In the genomic region with DNA sequence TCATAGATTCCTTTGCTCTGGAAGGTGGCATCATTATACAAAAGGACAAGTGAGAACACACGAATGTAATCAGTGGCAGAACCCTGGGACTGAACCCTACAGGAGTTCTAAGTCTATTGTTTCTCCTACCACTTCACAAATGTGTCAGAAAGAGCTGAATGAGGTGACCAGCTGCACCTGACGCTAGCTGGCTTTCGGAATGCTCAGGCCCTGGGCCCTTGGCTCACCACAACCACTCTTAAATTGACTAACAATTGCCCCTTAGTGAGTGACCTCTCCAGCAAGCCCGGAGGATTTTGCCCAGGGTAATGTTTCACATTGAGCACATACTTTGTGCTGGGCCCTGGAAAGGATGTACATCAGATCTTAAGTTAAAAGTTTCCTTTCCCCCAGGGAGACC, we compare ENCODE assay signal across 1 cellular context.
TF ChIP-seq lines count a peak whose summit lies in the region.

No MANE protein-coding gene starts in this region.

TF ChIP-seq in WTC11, 78 proteins besides CTCF, POLR2A, EP300 and RAD21 (continued from another document):
- TF ChIP-seq, protein P1, sequence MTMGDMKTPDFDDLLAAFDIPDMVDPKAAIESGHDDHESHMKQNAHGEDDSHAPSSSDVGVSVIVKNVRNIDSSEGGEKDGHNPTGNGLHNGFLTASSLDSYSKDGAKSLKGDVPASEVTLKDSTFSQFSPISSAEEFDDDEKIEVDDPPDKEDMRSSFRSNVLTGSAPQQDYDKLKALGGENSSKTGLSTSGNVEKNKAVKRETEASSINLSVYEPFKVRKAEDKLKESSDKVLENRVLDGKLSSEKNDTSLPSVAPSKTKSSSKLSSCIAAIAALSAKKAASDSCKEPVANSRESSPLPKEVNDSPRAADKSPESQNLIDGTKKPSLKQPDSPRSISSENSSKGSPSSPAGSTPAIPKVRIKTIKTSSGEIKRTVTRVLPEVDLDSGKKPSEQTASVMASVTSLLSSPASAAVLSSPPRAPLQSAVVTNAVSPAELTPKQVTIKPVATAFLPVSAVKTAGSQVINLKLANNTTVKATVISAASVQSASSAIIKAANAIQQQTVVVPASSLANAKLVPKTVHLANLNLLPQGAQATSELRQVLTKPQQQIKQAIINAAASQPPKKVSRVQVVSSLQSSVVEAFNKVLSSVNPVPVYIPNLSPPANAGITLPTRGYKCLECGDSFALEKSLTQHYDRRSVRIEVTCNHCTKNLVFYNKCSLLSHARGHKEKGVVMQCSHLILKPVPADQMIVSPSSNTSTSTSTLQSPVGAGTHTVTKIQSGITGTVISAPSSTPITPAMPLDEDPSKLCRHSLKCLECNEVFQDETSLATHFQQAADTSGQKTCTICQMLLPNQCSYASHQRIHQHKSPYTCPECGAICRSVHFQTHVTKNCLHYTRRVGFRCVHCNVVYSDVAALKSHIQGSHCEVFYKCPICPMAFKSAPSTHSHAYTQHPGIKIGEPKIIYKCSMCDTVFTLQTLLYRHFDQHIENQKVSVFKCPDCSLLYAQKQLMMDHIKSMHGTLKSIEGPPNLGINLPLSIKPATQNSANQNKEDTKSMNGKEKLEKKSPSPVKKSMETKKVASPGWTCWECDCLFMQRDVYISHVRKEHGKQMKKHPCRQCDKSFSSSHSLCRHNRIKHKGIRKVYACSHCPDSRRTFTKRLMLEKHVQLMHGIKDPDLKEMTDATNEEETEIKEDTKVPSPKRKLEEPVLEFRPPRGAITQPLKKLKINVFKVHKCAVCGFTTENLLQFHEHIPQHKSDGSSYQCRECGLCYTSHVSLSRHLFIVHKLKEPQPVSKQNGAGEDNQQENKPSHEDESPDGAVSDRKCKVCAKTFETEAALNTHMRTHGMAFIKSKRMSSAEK (CRISPR knock-in tag; IDR thresholded peaks at IDR 0.05; ENCODE audit: borderline replicate concordance) = no peak
- TF ChIP-seq NR3C1 (CRISPR knock-in tag; conservative IDR thresholded peaks at IDR 0.05; ENCODE audit: low read depth) (no peak), TEAD1 (CRISPR knock-in tag; IDR thresholded peaks at IDR 0.05) (no peak), ATF1 (CRISPR knock-in tag; IDR thresholded peaks at IDR 0.05) (no peak)
- TF ChIP-seq, protein P2, sequence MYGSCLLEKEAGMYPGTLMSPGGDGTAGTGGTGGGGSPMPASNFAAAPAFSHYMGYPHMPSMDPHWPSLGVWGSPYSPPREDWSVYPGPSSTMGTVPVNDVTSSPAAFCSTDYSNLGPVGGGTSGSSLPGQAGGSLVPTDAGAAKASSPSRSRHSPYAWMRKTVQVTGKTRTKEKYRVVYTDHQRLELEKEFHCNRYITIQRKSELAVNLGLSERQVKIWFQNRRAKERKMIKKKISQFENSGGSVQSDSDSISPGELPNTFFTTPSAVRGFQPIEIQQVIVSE (CRISPR knock-in tag; IDR thresholded peaks at IDR 0.05; ENCODE audit: borderline replicate concordance) = no peak
- TF ChIP-seq, protein P3, sequence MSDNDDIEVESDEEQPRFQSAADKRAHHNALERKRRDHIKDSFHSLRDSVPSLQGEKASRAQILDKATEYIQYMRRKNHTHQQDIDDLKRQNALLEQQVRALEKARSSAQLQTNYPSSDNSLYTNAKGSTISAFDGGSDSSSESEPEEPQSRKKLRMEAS (CRISPR knock-in tag; IDR thresholded peaks at IDR 0.05) = no peak
